Comparison of ENCODE assay signal across 20 cellular contexts in the genomic region with DNA sequence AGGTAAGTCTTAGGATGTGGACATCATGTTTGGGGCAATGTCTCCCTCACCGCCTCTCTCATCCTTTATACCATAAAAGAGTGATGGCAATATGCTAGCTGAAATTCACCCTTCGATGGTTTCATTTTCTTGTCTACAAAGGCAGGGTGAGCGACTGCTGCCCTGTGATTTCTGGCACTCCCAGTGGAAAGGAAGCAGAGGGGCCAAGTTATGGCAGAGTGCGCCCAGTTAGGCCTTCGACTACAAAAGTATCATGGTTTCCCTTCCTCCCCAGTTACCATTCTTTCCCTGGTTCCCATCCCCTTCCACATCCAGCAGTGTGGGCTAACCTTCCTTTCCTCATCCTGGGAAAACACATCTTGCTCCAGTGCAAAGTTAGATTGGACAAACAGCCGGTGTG. TPM values are rescaled to one million over a fixed set of nuclear protein-coding genes. Genes with fewer than 3 reads are reported as not detected.
DNase-seq lines count a peak whose midpoint lies in the region; ATAC-seq and TF ChIP-seq lines count a peak whose summit lies in the region.
"Had no signal": no experiment of that assay in that cellular context is flagged by ENCODE, and none has a peak within 500 bp of the region (broad histone marks: within the 10 kb centered on the region; RNA-seq: fewer than 3 reads in every experiment).

No MANE protein-coding gene starts in this region.

- peak overlapping the region; percentile 31 for H3K27ac Mint-ChIP-seq in stimulated activated naive B cell treated with anti-CD40 and anti-IgM and Interleukin-4, amounts not matched to agents 10 μg/mL and 1 μg/mL and 100 μg/mL, for 72 hours
- H3K27ac Mint-ChIP-seq: CD14-positive monocyte; dendritic cell treated with granulocyte-macrophage colony-stimulating factor and Interleukin-4, amounts not matched to agents 40 ng/mL and 50 ng/mL, for 4 days; memory B cell had no signal

- H3K27me3 ChIP-seq in ACC112 (ENCODE audit: insufficient read depth, low read length) (no peaks in the 10 kb centered on the region), brain microvascular endothelial cell (replicated peaks) (no peaks in the 10 kb centered on the region), right cardiac atrium (ENCODE audit: control insufficient read depth, insufficient read depth) (no peaks in the 10 kb centered on the region)

- ATAC-seq in right cardiac atrium (peak; percentile 23 to 28), HG03025 (IDR thresholded peaks at IDR 0.05; ENCODE audit: low FRiP score, unreplicated experiment) (no peak)
- no peak for ATAC-seq in stimulated activated naive B cell treated with anti-CD40 and anti-IgM and Interleukin-4, amounts not matched to agents 10 μg/mL and 1 μg/mL and 100 μg/mL, for 72 hours (replicated peaks)

- H3K4me1 ChIP-seq in ACC112 (ENCODE audit: control insufficient read depth, insufficient read depth, low read length, unreplicated experiment) (peaks cover 32% of the 10 kb centered on the region), right cardiac atrium (ENCODE audit: control insufficient read depth, insufficient read depth, low read length) (peaks cover 7% of the 10 kb centered on the region)

- H3K36me3 ChIP-seq in ACC112 (ENCODE audit: insufficient read depth, low read length) (no peaks in the 10 kb centered on the region; the same call in 1 of the 2 replicates), brain microvascular endothelial cell (replicated peaks) (peaks cover 19% of the 10 kb centered on the region)

- CTCF ChIA-PET in GM10248 (lab: Yijun Ruan, JAX), result interaction anchor here (8.5 to 17.6 kb wide), 2 partner anchors 11 to 436 kb away, joined by 77 to 447 read pairs; a partner anchor contains a TSS

- no peak for DNase-seq in brain microvascular endothelial cell
- DNase-seq in right cardiac atrium, result no peak
- DNase-seq in stimulated activated naive B cell treated with anti-CD40 and anti-IgM and Interleukin-4, amounts not matched to agents 10 μg/mL and 1 μg/mL and 100 μg/mL, for 72 hours, result no peak
- DNase-seq in NCI-H510A (lab: John Stamatoyannopoulos, UW), result no peak
- DNase-seq in GM10248 (ENCODE audit: extremely low spot score), result no peak
- no peak for DNase-seq in medulla oblongata (ENCODE audit: extremely low spot score)
- DNase-seq: anterior cingulate cortex; DMS153; erythroblast; glutamatergic neuron; NCI-H2081 treated with DMSO at 0.1 percent for 48 hours; NCI-H748 treated with DMSO at 0.1 percent for 48 hours; PC-9; stimulated activated CD4-positive, alpha-beta T cell treated with anti-CD3 and anti-CD28 coated beads, Interleukin-4, amount 100 ng/mL, for 1 hour had no signal

- H3K4me1 Mint-ChIP-seq in stimulated activated naive B cell treated with anti-CD40 and anti-IgM and Interleukin-4, amounts not matched to agents 10 μg/mL and 1 μg/mL and 100 μg/mL, for 72 hours, result no peaks in the 10 kb centered on the region
- H3K4me1 Mint-ChIP-seq: CD14-positive monocyte, memory B cell had no signal

- H3K9me3 ChIP-seq in right cardiac atrium (ENCODE audit: control insufficient read depth, low read length), result no peaks in the 10 kb centered on the region

- POLR2A ChIA-PET in GM10248 (lab: Yijun Ruan, JAX), result no interaction called here

- no peaks in the 10 kb centered on the region for H3K27me3 Mint-ChIP-seq in stimulated activated naive B cell treated with anti-CD40 and anti-IgM and Interleukin-4, amounts not matched to agents 10 μg/mL and 1 μg/mL and 100 μg/mL, for 72 hours
- H3K27me3 Mint-ChIP-seq: dendritic cell treated with granulocyte-macrophage colony-stimulating factor and Interleukin-4, amounts not matched to agents 40 ng/mL and 50 ng/mL, for 4 days; memory B cell had no signal

- H3K4me3 Mint-ChIP-seq in stimulated activated naive B cell treated with anti-CD40 and anti-IgM and Interleukin-4, amounts not matched to agents 10 μg/mL and 1 μg/mL and 100 μg/mL, for 72 hours, result no peak overlapping the region
- H3K4me3 Mint-ChIP-seq: CD14-positive monocyte; dendritic cell treated with granulocyte-macrophage colony-stimulating factor and Interleukin-4, amounts not matched to agents 40 ng/mL and 50 ng/mL, for 4 days; memory B cell had no signal

- H3K36me3 Mint-ChIP-seq in stimulated activated naive B cell treated with anti-CD40 and anti-IgM and Interleukin-4, amounts not matched to agents 10 μg/mL and 1 μg/mL and 100 μg/mL, for 72 hours, result peaks cover 27 to 36% of the 10 kb centered on the region in 2 donors

- peak overlapping the region; percentile 74 for H3K27ac ChIP-seq in ACC112 (ENCODE audit: low read depth, low read length)
- H3K27ac ChIP-seq in brain microvascular endothelial cell, result peak overlapping the region; percentile 52
- peak overlapping the region; percentile 97 for H3K27ac ChIP-seq in right cardiac atrium (ENCODE audit: low read length)
- H3K27ac ChIP-seq: PC-9, SK-N-MC had no signal

- intact Hi-C loops in right cardiac atrium (cut with DNase I), result no loop called here

- no peaks in the 10 kb centered on the region for H3K9me3 Mint-ChIP-seq in stimulated activated naive B cell treated with anti-CD40 and anti-IgM and Interleukin-4, amounts not matched to agents 10 μg/mL and 1 μg/mL and 100 μg/mL, for 72 hours
- H3K9me3 Mint-ChIP-seq: CD14-positive monocyte; dendritic cell treated with granulocyte-macrophage colony-stimulating factor and Interleukin-4, amounts not matched to agents 40 ng/mL and 50 ng/mL, for 4 days; memory B cell had no signal

- in situ Hi-C loops in brain microvascular endothelial cell (cut with HindIII; ENCODE audit: low pct_ligation_motif_present, low sequenced_read_pairs), result no loop called here

- no peaks in the 10 kb centered on the region for H3K79me2 ChIP-seq in ACC112 (ENCODE audit: control insufficient read depth, insufficient read depth, low read length, unreplicated experiment)

- no peak for TF ChIP-seq CTCF in brain microvascular endothelial cell (IDR thresholded peaks at IDR 0.05; ENCODE audit: low read depth, low read length, missing control alignments)
- no peak for TF ChIP-seq CTCF in GM10248 (IDR thresholded peaks at IDR 0.05; ENCODE audit: control extremely low read depth, extremely low read depth, low read depth, missing control alignments)

- 55% methylated on average over 6 of the region's 6 CpGs for WGBS in right cardiac atrium

- H3K4me3 ChIP-seq in ACC112 (ENCODE audit: low read depth, low read length) (no peak overlapping the region), brain microvascular endothelial cell (ENCODE audit: low read depth, low read length) (no peak overlapping the region), right cardiac atrium (ENCODE audit: low read length) (no peak overlapping the region)
- H3K4me3 ChIP-seq: PC-9, SK-N-MC had no signal

- H2AFZ ChIP-seq in ACC112 (ENCODE audit: low read length, unreplicated experiment), result no peak overlapping the region
- H2AFZ ChIP-seq: PC-9 had no signal

RNA-seq across cellular contexts. Expression of a gene that starts 43.8 kb away (rescaled TPM):
- total RNA-seq in right cardiac atrium, result 10 to 100 TPM; 39.0 to 59.5 (median 50.1) TPM
- 17.3 TPM for polyA plus RNA-seq in right cardiac atrium

Comparison
In these comparisons a context has a peak if more than half of its experiments do, and no peak if none do; other contexts are left out.
1. ATAC-seq: peak in right cardiac atrium (2 of 2); none in stimulated activated naive B cell treated with anti-CD40 and anti-IgM and Interleukin-4, amounts not matched to agents 10 μg/mL and 1 μg/mL and 100 μg/mL, for 72 hours (0 of 2) and HG03025 (single experiment).
2. Peak in every context shown above with its lines, with median percentiles within 50 percentile points of each other: H3K27ac ChIP-seq.